In genomic region chr6:114523508-114523907, GRCh38 we compare ENCODE assay signal across 24 cellular contexts.
"Had no signal": no experiment of that assay in that cellular context is flagged by ENCODE, and none has a peak within 500 bp of the region (broad histone marks: within the 10 kb centered on the region; RNA-seq: fewer than 3 reads in every experiment).

No MANE protein-coding gene starts in this region.

- DNase-seq: dorsolateral prefrontal cortex; effector CD8-positive, alpha-beta T cell; endodermal cell; foreskin keratinocyte; heart left ventricle; left cardiac atrium; left lung; mesenchymal stem cell; mucosa of descending colon; naive B cell; right lobe of liver; small intestine; stimulated activated CD4-positive, alpha-beta T cell treated with anti-CD3 and anti-CD28 coated beads, Interleukin-15, amount 100 ng/mL, for 24 hours; stimulated activated CD4-positive, alpha-beta T cell treated with anti-CD3 and anti-CD28 coated beads, Interleukin-2, amount 100 ng/mL, for 48 hours; stimulated activated naive B cell treated with anti-CD40 and anti-IgM and Interleukin-4, amounts not matched to agents 10 μg/mL and 1 μg/mL and 100 μg/mL, for 72 hours; transverse colon; upper lobe of right lung; uterus had no signal

- H3K27me3 ChIP-seq: dorsolateral prefrontal cortex, esophagus muscularis mucosa, foreskin keratinocyte, gastroesophageal sphincter, heart left ventricle, hepatocyte, left lung, right lobe of liver, transverse colon, upper lobe of right lung, uterus had no signal

- H3K9ac ChIP-seq: parathyroid adenoma had no signal

- H3K9me3 ChIP-seq: esophagus muscularis mucosa, gastroesophageal sphincter, heart left ventricle, left lung, mucosa of descending colon, right lobe of liver, thoracic aorta, transverse colon, upper lobe of right lung, uterus had no signal

- H3K4me1 ChIP-seq: esophagus muscularis mucosa, foreskin keratinocyte, gastroesophageal sphincter, heart left ventricle, left lung, parathyroid adenoma, right lobe of liver, transverse colon, upper lobe of right lung, uterus had no signal

- H3K36me3 ChIP-seq: esophagus muscularis mucosa, gastroesophageal sphincter, heart left ventricle, left lung, right lobe of liver, thoracic aorta, transverse colon, upper lobe of right lung, uterus had no signal

- H2AFZ ChIP-seq: hepatocyte, parathyroid adenoma had no signal

- H3K27ac ChIP-seq: dorsolateral prefrontal cortex, esophagus muscularis mucosa, foreskin keratinocyte, gastroesophageal sphincter, heart left ventricle, hepatocyte, left lung, parathyroid adenoma, right lobe of liver, thoracic aorta, transverse colon, upper lobe of right lung, uterus had no signal

- H3K4me3 ChIP-seq: dorsolateral prefrontal cortex, esophagus muscularis mucosa, gastroesophageal sphincter, heart left ventricle, hepatocyte, left lung, mucosa of descending colon, right lobe of liver, thoracic aorta, transverse colon, upper lobe of right lung, uterus had no signal

- H3K4me2 ChIP-seq: hepatocyte had no signal

- ATAC-seq: foreskin keratinocyte; gastroesophageal sphincter; heart left ventricle; left cardiac atrium; mucosa of descending colon; natural killer cell treated with Interleukin-12 subunit alpha and Interleukin-12 subunit beta and Interleukin-15 and Interleukin-18, amount 100 ng/mL, for 72 hours; stimulated activated naive B cell treated with anti-CD40 and anti-IgM and Interleukin-4, amounts not matched to agents 10 μg/mL and 1 μg/mL and 100 μg/mL, for 72 hours; upper lobe of right lung had no signal

- H3K79me2 ChIP-seq: hepatocyte, parathyroid adenoma had no signal
